8 cellular contexts compared by ENCODE assay signal in the genomic region with DNA sequence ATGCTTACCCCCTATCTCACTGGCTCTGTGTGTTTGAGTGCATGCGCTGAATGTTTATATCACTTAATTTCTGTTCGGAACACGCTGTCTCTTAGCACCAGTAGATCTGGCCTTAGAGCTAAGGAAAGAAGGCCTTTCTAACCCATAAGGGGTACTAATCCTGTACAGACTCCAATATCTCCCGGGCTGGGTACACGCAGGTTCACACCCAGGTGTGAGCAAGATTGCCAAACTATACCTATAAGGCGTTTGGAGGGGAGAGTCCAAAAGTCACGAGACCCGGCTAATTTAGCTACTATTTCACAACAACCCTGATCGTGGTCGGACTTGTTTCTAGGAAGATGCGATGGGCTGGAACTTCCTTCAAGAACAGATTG. TPM values are rescaled to one million over a fixed set of nuclear protein-coding genes. Genes with fewer than 3 reads are reported as not detected.
DNase-seq lines count a peak whose midpoint lies in the region; ATAC-seq and TF ChIP-seq lines count a peak whose summit lies in the region.

No MANE protein-coding gene starts in this region.

- no peak overlapping the region for H3K56ac ChIP-seq in H9 (ENCODE audit: insufficient read length, low read depth, low read length)

- POLR2A ChIA-PET in T-cell (lab: Charles Lee): interaction anchor here in 1 of 2 donors (0.5 to 0.7 kb wide), 2 partner anchors 93 to 1638 kb away, joined by 3 read pairs; no protein-coding TSS in a partner anchor

- in situ Hi-C loops in G401 (cut with HindIII; ENCODE audit: low sequenced_read_pairs): no loop called here

- H2AFZ ChIP-seq in H9 (ENCODE audit: low read length): no peak overlapping the region

- H3K4me3 Mint-ChIP-seq in H9 (peak overlapping the region; percentile 94), T-cell (peak overlapping the region; percentile 92 to 96 (median 95)), glutamatergic neuron (ENCODE audit: unreplicated experiment) (peak overlapping the region; percentile 96)
- peak overlapping the region; percentile 91 for H3K4me3 Mint-ChIP-seq in stimulated activated effector memory CD8-positive, alpha-beta T cell treated with anti-CD3 and anti-CD28 coated beads, Interleukin-12 subunit alpha, Interleukin-12 subunit beta, amount 100 ng/mL, for 72 hours

- H3K9me3 ChIP-seq in BE2C: no peaks in the 10 kb centered on the region
- no peaks in the 10 kb centered on the region for H3K9me3 ChIP-seq in H9 (ENCODE audit: control insufficient read depth, low read depth, low read length)

- peak overlapping the region; percentile 32; the same call in 1 of the 2 replicates for H3K14ac ChIP-seq in H9 (ENCODE audit: insufficient read depth, low read length)

- H3K9me3 Mint-ChIP-seq in H9: peaks cover 0 to 7% of the 10 kb centered on the region in 2 experiments; a peak in 3 of 5 replicates
- no peaks in the 10 kb centered on the region for H3K9me3 Mint-ChIP-seq in T-cell
- peaks cover 13% of the 10 kb centered on the region for H3K9me3 Mint-ChIP-seq in glutamatergic neuron (ENCODE audit: unreplicated experiment)
- H3K9me3 Mint-ChIP-seq in stimulated activated effector memory CD8-positive, alpha-beta T cell treated with anti-CD3 and anti-CD28 coated beads, Interleukin-12 subunit alpha, Interleukin-12 subunit beta, amount 100 ng/mL, for 72 hours: no peaks in the 10 kb centered on the region

- no peak overlapping the region for H3K27ac ChIP-seq in H9 (ENCODE audit: insufficient read length, low read depth, low read length)

- H3T11ph ChIP-seq in H9 (ENCODE audit: low read length): no peak overlapping the region

- TF ChIP-seq CTCF in BE2C (IDR thresholded peaks at IDR 0.05; ENCODE audit: low read depth, low read length) (no peak), H9 (conservative IDR thresholded peaks at IDR 0.05) (no peak), glutamatergic neuron (IDR thresholded peaks at IDR 0.05; ENCODE audit: partially characterized antibody, unreplicated experiment) (no peak)

- H4K91ac ChIP-seq in H9 (ENCODE audit: insufficient read length, low read depth, low read length): no peak overlapping the region

- peaks cover 7 to 15% of the 10 kb centered on the region in 2 experiments; a peak in 3 of 4 replicates for H3K4me1 Mint-ChIP-seq in H9
- peaks cover 26 to 33% (median 29%) of the 10 kb centered on the region in 3 donors for H3K4me1 Mint-ChIP-seq in T-cell
- peaks cover 7% of the 10 kb centered on the region for H3K4me1 Mint-ChIP-seq in glutamatergic neuron (ENCODE audit: low read depth, unreplicated experiment)
- peaks cover 28% of the 10 kb centered on the region for H3K4me1 Mint-ChIP-seq in stimulated activated effector memory CD8-positive, alpha-beta T cell treated with anti-CD3 and anti-CD28 coated beads, Interleukin-12 subunit alpha, Interleukin-12 subunit beta, amount 100 ng/mL, for 72 hours

- H2AK5ac ChIP-seq in H9 (ENCODE audit: insufficient read length, low read length): no peak overlapping the region

- H3K27ac Mint-ChIP-seq in H9: peak overlapping the region; percentile 35 to 97 (median 92); a peak in 6 of 7 replicates
- peak overlapping the region; percentile 95 to 97 for H3K27ac Mint-ChIP-seq in T-cell
- H3K27ac Mint-ChIP-seq in glutamatergic neuron (ENCODE audit: unreplicated experiment): peak overlapping the region; percentile 92
- H3K27ac Mint-ChIP-seq in stimulated activated effector memory CD8-positive, alpha-beta T cell treated with anti-CD3 and anti-CD28 coated beads, Interleukin-12 subunit alpha, Interleukin-12 subunit beta, amount 100 ng/mL, for 72 hours: peak overlapping the region; percentile 93

- H4K5ac ChIP-seq in H9 (ENCODE audit: insufficient read length, low read depth, low read length): no peak overlapping the region

- H2BK120ac ChIP-seq in H9 (ENCODE audit: low read depth, low read length, poor library complexity, severe bottlenecking): no peak overlapping the region

- H3K18ac ChIP-seq in H9 (ENCODE audit: insufficient read length, low read depth, low read length): no peak overlapping the region

- H3K27me3 ChIP-seq in BE2C: no peaks in the 10 kb centered on the region
- H3K27me3 ChIP-seq in H9 (ENCODE audit: insufficient read depth, low read length): no peaks in the 10 kb centered on the region

- H3K4me3 ChIP-seq in BE2C (ENCODE audit: low read depth, low read length): peak overlapping the region; percentile 66

- H3K79me2 ChIP-seq in H9 (ENCODE audit: insufficient read depth, low read length): peaks cover 23% of the 10 kb centered on the region; the same call in 1 of the 2 replicates

- H3K36me3 Mint-ChIP-seq in H9 (ENCODE audit: insufficient read depth in 1 of 3, low read depth in 3 of 3): peaks cover 16 to 20% (median 19%) of the 10 kb centered on the region in 3 experiments
- H3K36me3 Mint-ChIP-seq in T-cell: peaks cover 4% of the 10 kb centered on the region
- peaks cover 7% of the 10 kb centered on the region for H3K36me3 Mint-ChIP-seq in glutamatergic neuron (ENCODE audit: unreplicated experiment)
- peaks cover 28% of the 10 kb centered on the region for H3K36me3 Mint-ChIP-seq in stimulated activated effector memory CD8-positive, alpha-beta T cell treated with anti-CD3 and anti-CD28 coated beads, Interleukin-12 subunit alpha, Interleukin-12 subunit beta, amount 100 ng/mL, for 72 hours

- peak in 2 of 4 experiments; percentile 6 to 22 for ATAC-seq in T-cell (replicated peaks in 1 of 4)
- ATAC-seq in stimulated activated effector memory CD8-positive, alpha-beta T cell treated with anti-CD3 and anti-CD28 coated beads, Interleukin-12 subunit alpha, Interleukin-12 subunit beta, amount 100 ng/mL, for 72 hours: no peak

- DNase-seq in BE2C (no peak), H9 (no peak), T-cell (no peak), glutamatergic neuron (no peak), G401 (ENCODE audit: low spot score) (no peak), NCI-H2107 treated with DMSO at 0.1 percent for 48 hours (lab: John Stamatoyannopoulos, UW; ENCODE audit: unreplicated experiment) (no peak), DMS79 (lab: John Stamatoyannopoulos, UW) (no peak)
- no peak for DNase-seq in stimulated activated effector memory CD8-positive, alpha-beta T cell treated with anti-CD3 and anti-CD28 coated beads, Interleukin-12 subunit alpha, Interleukin-12 subunit beta, amount 100 ng/mL, for 72 hours (ENCODE audit: low spot score in 2 of 2)

- no peak overlapping the region for H4K8ac ChIP-seq in H9 (replicated peaks; ENCODE audit: insufficient read length, low read depth, low read length)

- H4K20me1 ChIP-seq in H9 (ENCODE audit: control insufficient read depth, insufficient read depth, insufficient read length): no peaks in the 10 kb centered on the region

- H2BK20ac ChIP-seq in H9 (ENCODE audit: low read depth, low read length, poor library complexity, severe bottlenecking): no peak overlapping the region

- CTCF ChIA-PET in T-cell (lab: Charles Lee): interaction anchor here (0.5 to 2.3 kb wide), 7 partner anchors 9 to 464 kb away, joined by 3 to 10 read pairs (median 4); a partner anchor contains a TSS

- H3K79me1 ChIP-seq in H9 (ENCODE audit: insufficient read depth, low read depth, low read length, poor library complexity, severe bottlenecking): peaks cover 5% of the 10 kb centered on the region

- H2BK15ac ChIP-seq in H9 (ENCODE audit: low read depth, low read length): no peak overlapping the region

- no peak overlapping the region for H3K4ac ChIP-seq in H9 (ENCODE audit: low read depth, low read length)

- peak overlapping the region; percentile 88 for H3K4me2 ChIP-seq in H9 (ENCODE audit: insufficient read depth, insufficient read length, low read length)

- H3K23ac ChIP-seq in H9 (ENCODE audit: insufficient read length, low read depth, low read length): no peak overlapping the region

- no peak overlapping the region for H2BK5ac ChIP-seq in H9 (ENCODE audit: insufficient read length, low read length)

- H3K27me3 Mint-ChIP-seq in H9 (ENCODE audit: low read depth) (peaks cover under 1% of the 10 kb centered on the region; the same call in 1 of the 2 replicates), T-cell (peaks cover 0 to 2% of the 10 kb centered on the region in 2 donors), glutamatergic neuron (ENCODE audit: unreplicated experiment) (peaks cover 9% of the 10 kb centered on the region)

- WGBS in H9 (ENCODE audit: extremely low coverage, insufficient read length, low lambda C conversion rate): no CpG with 5 or more reads among the region's 11 CpGs

- no peaks in the 10 kb centered on the region for H3K4me1 ChIP-seq in BE2C
- no peaks in the 10 kb centered on the region for H3K4me1 ChIP-seq in H9 (ENCODE audit: insufficient read depth, low read length)

- H3K23me2 ChIP-seq in H9 (ENCODE audit: insufficient read length, low read depth, low read length, poor library complexity, severe bottlenecking): peaks cover 6% of the 10 kb centered on the region

- no peak overlapping the region for H2BK12ac ChIP-seq in H9 (ENCODE audit: insufficient read length, low read depth, low read length)

- H3K36me3 ChIP-seq in BE2C: peaks cover 9% of the 10 kb centered on the region

- H3K9ac ChIP-seq in H9 (ENCODE audit: extremely low read depth, insufficient read length, low read length): peak overlapping the region; percentile 66

RNA-seq across cellular contexts. Expression of a gene that starts 0.7 kb away (rescaled TPM):
- 12.2 TPM for polyA plus RNA-seq in BE2C (2012; ENCODE audit: insufficient read depth, insufficient read length, low read depth)
- total RNA-seq in H9 (2021) (18.4 and 19.7 TPM in 2 replicates), T-cell (1 to 10 TPM; 2.1 to 6.2 (median 2.9) TPM), glutamatergic neuron (ENCODE audit: unreplicated experiment) (11.6 TPM)
- 11.2 and 20.2 TPM in 2 replicates for total RNA-seq in G401 (2014; rRNA removed; shearing (Covaris generic))
